Comparison of ENCODE assay signal across 28 cellular contexts in the genomic region with DNA sequence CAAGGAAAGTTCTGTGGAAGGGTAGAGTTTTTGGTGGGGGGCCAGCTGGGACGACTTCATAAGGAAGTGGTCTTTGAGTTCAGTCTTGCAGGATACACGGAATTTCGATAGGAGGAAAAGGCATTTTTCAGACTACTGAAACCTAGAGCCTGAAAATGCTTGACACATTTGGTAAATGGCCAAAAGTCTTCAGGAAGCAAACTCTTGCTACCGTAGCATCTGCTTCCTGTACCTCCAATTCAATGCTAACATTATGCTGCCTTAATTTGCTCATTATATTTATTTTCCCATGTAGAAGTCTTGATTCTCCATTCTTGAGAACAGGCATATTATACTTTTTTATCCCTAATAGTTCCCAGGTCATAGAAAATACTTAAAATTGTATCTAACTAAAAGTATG.
"Had no signal": no experiment of that assay in that cellular context is flagged by ENCODE, and none has a peak within 500 bp of the region (broad histone marks: within the 10 kb centered on the region; RNA-seq: fewer than 3 reads in every experiment).

No MANE protein-coding gene starts in this region.

- H3K27me3 ChIP-seq: left lung, neural progenitor cell, neutrophil, right atrium auricular region, right lobe of liver, tibial nerve, uterus had no signal

- H3K9ac ChIP-seq: neural progenitor cell, parathyroid adenoma had no signal

- DNase-seq: immature natural killer cell; kidney; left colon; left lung; lower lobe of right lung; mesendoderm; naive B cell; natural killer cell; nephron progenitor cell; occipital lobe; psoas muscle; right lobe of liver; stimulated activated CD4-positive, alpha-beta T cell treated with anti-CD3 and anti-CD28 coated beads, Interleukin-1b, Interleukin-23, amount 100 ng/mL, for 48 hours; stimulated activated CD4-positive, alpha-beta T cell treated with anti-CD3 and anti-CD28 coated beads, Interleukin-2, amount 100 ng/mL, for 48 hours; stimulated activated CD4-positive, alpha-beta T cell treated with anti-CD3 and anti-CD28 coated beads, Interleukin-4, amount 100 ng/mL, for 4 hours; stimulated activated CD8-positive, alpha-beta memory T cell treated with anti-CD3 and anti-CD28 coated beads, Interleukin-4, amount 100 ng/mL, for 48 hours; stimulated activated naive CD4-positive, alpha-beta T cell treated with Interleukin-2 at 50 U/mL for 16 hours; stimulated activated naive CD8-positive, alpha-beta T cell treated with anti-CD3 and anti-CD28 coated beads, Interleukin-15, amount 100 ng/mL, for 72 hours; substantia nigra; uterus had no signal

- H3K27ac ChIP-seq: left lung, lower lobe of right lung, neural progenitor cell, neutrophil, parathyroid adenoma, psoas muscle, right atrium auricular region, right lobe of liver, tibial nerve, uterus had no signal

- H3K36me3 ChIP-seq: left lung, lower lobe of right lung, neural progenitor cell, neutrophil, right atrium auricular region, right lobe of liver, tibial nerve, uterus had no signal

- FAIRE-seq: islet of Langerhans, kidney had no signal

- H3K4me3 ChIP-seq: left lung, lower lobe of right lung, neural progenitor cell, psoas muscle, right atrium auricular region, right lobe of liver, smooth muscle cell, tibial nerve, uterus had no signal

- ATAC-seq: left colon; left lung; lower lobe of right lung; natural killer cell; psoas muscle; right lobe of liver; stimulated activated memory B cell treated with anti-CD40 and anti-IgM and Interleukin-4, amounts not matched to agents 10 μg/mL and 1 μg/mL and 100 μg/mL, for 72 hours; stimulated activated naive CD8-positive, alpha-beta T cell treated with anti-CD3 and anti-CD28 coated beads, Interleukin-15, amount 100 ng/mL, for 72 hours had no signal

- H3K4me1 ChIP-seq: left lung, lower lobe of right lung, neural progenitor cell, parathyroid adenoma, psoas muscle, right atrium auricular region, right lobe of liver, tibial nerve, uterus had no signal

- H3K9me3 ChIP-seq: left lung, lower lobe of right lung, neutrophil, right atrium auricular region, right lobe of liver, uterus had no signal

- H3K4me2 ChIP-seq: neural progenitor cell, smooth muscle cell had no signal

- H2AFZ ChIP-seq: neural progenitor cell, parathyroid adenoma had no signal

- H3K79me2 ChIP-seq: parathyroid adenoma had no signal
